ENCODE assay signal across 1 cellular context in genomic region chr1:24186711-24186992, GRCh38.
TF ChIP-seq lines count a peak whose summit lies in the region.

No MANE protein-coding gene starts in this region.

TF ChIP-seq in GM23338, 12 proteins besides CTCF, POLR2A, EP300 and RAD21 (continued from another document):
- TF ChIP-seq ZNF462 (CRISPR knock-in tag; IDR thresholded peaks at IDR 0.05), result no peak
- no peak for TF ChIP-seq CREB1 (CRISPR knock-in tag; IDR thresholded peaks at IDR 0.05; ENCODE audit: low read depth)
- no peak for TF ChIP-seq EZH2phosphoT487 (IDR thresholded peaks at IDR 0.05; ENCODE audit: unreplicated experiment)
- TF ChIP-seq ETS1 (IDR thresholded peaks at IDR 0.05), result no peak
- no peak for TF ChIP-seq STAT1 (IDR thresholded peaks at IDR 0.05; ENCODE audit: unreplicated experiment)
- TF ChIP-seq EZH2 (IDR thresholded peaks at IDR 0.05; ENCODE audit: low read depth, unreplicated experiment), result no peak
- TF ChIP-seq ZNF114 (CRISPR knock-in tag; IDR thresholded peaks at IDR 0.05), result no peak
- no peak for TF ChIP-seq NANOG (IDR thresholded peaks at IDR 0.05; ENCODE audit: borderline replicate concordance)
